12 cellular contexts compared by ENCODE assay signal in genomic region chr3:71721721-71722157, GRCh38. TPM values are rescaled to one million over a fixed set of nuclear protein-coding genes. Genes with fewer than 3 reads are reported as not detected.
DNase-seq lines count a peak whose midpoint lies in the region; TF ChIP-seq lines count a peak whose summit lies in the region.
"Had no signal": no experiment of that assay in that cellular context is flagged by ENCODE, and none has a peak within 500 bp of the region (broad histone marks: within the 10 kb centered on the region; RNA-seq: fewer than 3 reads in every experiment).

No MANE protein-coding gene starts in this region.

- H3K36me3 ChIP-seq in neutrophil (peaks cover 37% of the 10 kb centered on the region), left ventricle myocardium inferior (no peaks in the 10 kb centered on the region)
- H3K36me3 ChIP-seq: breast epithelium had no signal

- H3K27ac Mint-ChIP-seq in IgD-negative memory B cell = peak overlapping the region in 1 of 3 donors; percentile 28
- peak overlapping the region; percentile 85 for H3K27ac Mint-ChIP-seq in activated naive CD4-positive, alpha-beta T cell treated with anti-CD3 and anti-CD28 coated beads for 36 hours

- H3K27me3 Mint-ChIP-seq in IgD-negative memory B cell = peaks cover 8% of the 10 kb centered on the region
- H3K27me3 Mint-ChIP-seq in activated naive CD4-positive, alpha-beta T cell treated with anti-CD3 and anti-CD28 coated beads for 36 hours (ENCODE audit: low read depth) = no peaks in the 10 kb centered on the region

- TF ChIP-seq CTCF in neutrophil (IDR thresholded peaks at IDR 0.05) (no peak), coronary artery (IDR thresholded peaks at IDR 0.05) (no peak), left ventricle myocardium inferior (IDR thresholded peaks at IDR 0.05; ENCODE audit: borderline replicate concordance) (no peak)

- peaks cover 3% of the 10 kb centered on the region for H3K36me3 Mint-ChIP-seq in IgD-negative memory B cell
- peaks cover 5% of the 10 kb centered on the region for H3K36me3 Mint-ChIP-seq in activated naive CD4-positive, alpha-beta T cell treated with anti-CD3 and anti-CD28 coated beads for 36 hours (ENCODE audit: low read depth)

- H3K27me3 ChIP-seq in neutrophil = no peaks in the 10 kb centered on the region
- no peaks in the 10 kb centered on the region for H3K27me3 ChIP-seq in left ventricle myocardium inferior (ENCODE audit: low read depth)
- H3K27me3 ChIP-seq: breast epithelium had no signal

- DNase-seq in T-helper 2 cell (peak in 3 of 5 experiments; percentile 20 to 73 (median 42)), DMS53 treated with DMSO at 0.1 percent for 48 hours (lab: John Stamatoyannopoulos, UW; ENCODE audit: unreplicated experiment) (no peak), coronary artery (ENCODE audit: low spot score) (no peak), left ventricle myocardium inferior (no peak), NCI-H2081 (lab: John Stamatoyannopoulos, UW) (no peak)
- peak; percentile 58 for DNase-seq in activated naive CD4-positive, alpha-beta T cell treated with anti-CD3 and anti-CD28 coated beads for 36 hours
- DNase-seq: hypothalamus, NCI-H1436 had no signal

- no peaks in the 10 kb centered on the region for H3K9me3 ChIP-seq in neutrophil
- no peaks in the 10 kb centered on the region for H3K9me3 ChIP-seq in left ventricle myocardium inferior (replicated peaks)
- H3K9me3 ChIP-seq: breast epithelium had no signal

- peak overlapping the region in 3 of 4 donors; percentile 14 to 47 (median 33) for H3K4me3 Mint-ChIP-seq in IgD-negative memory B cell
- H3K4me3 Mint-ChIP-seq in activated naive CD4-positive, alpha-beta T cell treated with anti-CD3 and anti-CD28 coated beads for 36 hours = peak overlapping the region; percentile 55

- H3K4me1 ChIP-seq in neutrophil (ENCODE audit: control insufficient read depth in 1 of 2, insufficient read depth in 1 of 2, low read depth in 1 of 2, low read length in 1 of 2) (peaks cover 86 to 87% of the 10 kb centered on the region in 2 experiments), left ventricle myocardium inferior (peaks cover 26% of the 10 kb centered on the region)
- H3K4me1 ChIP-seq: breast epithelium had no signal

- CTCF ChIA-PET in activated naive CD4-positive, alpha-beta T cell treated with anti-CD3 and anti-CD28 coated beads for 36 hours (lab: Charles Lee) = interaction anchor here (1.1 to 6.6 kb wide), 3 partner anchors 10 to 14 kb away, joined by 3 to 48 read pairs (median 4); no protein-coding TSS in a partner anchor

- peak overlapping the region; percentile 19 to 79 for H3K4me3 ChIP-seq in neutrophil (ENCODE audit: low read depth in 1 of 2, low read length in 1 of 2)
- no peak overlapping the region for H3K4me3 ChIP-seq in coronary artery
- H3K4me3 ChIP-seq in left ventricle myocardium inferior = no peak overlapping the region
- H3K4me3 ChIP-seq: breast epithelium had no signal

- no peaks in the 10 kb centered on the region for H3K9me3 Mint-ChIP-seq in IgD-negative memory B cell
- no peaks in the 10 kb centered on the region for H3K9me3 Mint-ChIP-seq in activated naive CD4-positive, alpha-beta T cell treated with anti-CD3 and anti-CD28 coated beads for 36 hours

- intact Hi-C loops in activated naive CD4-positive, alpha-beta T cell treated with anti-CD3 and anti-CD28 coated beads for 36 hours (cut with micrococcal nuclease) = loop anchor here (1.0 to 10.0 kb wide), 12 partner anchors 10 to 1366 kb away; partner anchors contain the start of gene RYBP
- intact Hi-C loops in left ventricle myocardium inferior (cut with micrococcal nuclease) = no loop called here

- peaks cover 23 to 27% (median 24%) of the 10 kb centered on the region in 3 donors for H3K4me1 Mint-ChIP-seq in IgD-negative memory B cell
- peaks cover 76% of the 10 kb centered on the region for H3K4me1 Mint-ChIP-seq in activated naive CD4-positive, alpha-beta T cell treated with anti-CD3 and anti-CD28 coated beads for 36 hours (ENCODE audit: low read depth)

- peak overlapping the region; percentile 93 for H3K27ac ChIP-seq in neutrophil
- H3K27ac ChIP-seq in coronary artery = no peak overlapping the region
- H3K27ac ChIP-seq in left ventricle myocardium inferior (replicated peaks) = no peak overlapping the region
- H3K27ac ChIP-seq: breast epithelium, C4-2B had no signal

RNA-seq across cellular contexts. Expression of gene EIF4E3, which starts 3.5 kb away (rescaled TPM):
- 1.7 TPM for polyA plus RNA-seq in IgD-negative memory B cell
- 10 to 100 TPM; 25.2 to 26.2 TPM for total RNA-seq in activated naive CD4-positive, alpha-beta T cell treated with anti-CD3 and anti-CD28 coated beads for 36 hours
- 48.9 TPM for total RNA-seq in left ventricle myocardium inferior

RNA-seq across cellular contexts. Expression of gene GPR27, which starts 31.9 kb away (rescaled TPM):
- 0.11 TPM for polyA plus RNA-seq in IgD-negative memory B cell
- total RNA-seq in activated naive CD4-positive, alpha-beta T cell treated with anti-CD3 and anti-CD28 coated beads for 36 hours = under 1 TPM; 0.74 to 0.93 TPM
- total RNA-seq in left ventricle myocardium inferior = 7.3 TPM

Comparison
In these comparisons a context has a peak if more than half of its experiments do, and no peak if none do; other contexts are left out.
1. DNase-seq: peak in T-helper 2 cell (3 of 5) and activated naive CD4-positive, alpha-beta T cell treated with anti-CD3 and anti-CD28 coated beads for 36 hours (single experiment); none in DMS53 treated with DMSO at 0.1 percent for 48 hours (single experiment), coronary artery (single experiment), left ventricle myocardium inferior (single experiment) and NCI-H2081 (0 of 2).
2. H3K4me3 ChIP-seq: peak in neutrophil (2 of 2); none in coronary artery (single experiment) and left ventricle myocardium inferior (single experiment).